ENCODE assay signal across 12 cellular contexts in genomic region chr11:15793032-15793996, GRCh38.
A peak's percentile ranks its signal among the peaks of the same experiment; 100 is the strongest.
DNase-seq lines count a peak whose midpoint lies in the region; ATAC-seq lines count a peak whose summit lies in the region.
"Had no signal": no experiment of that assay in that cellular context is flagged by ENCODE, and none has a peak within 500 bp of the region (broad histone marks: within the 10 kb centered on the region; RNA-seq: fewer than 3 reads in every experiment).

No MANE protein-coding gene starts in this region.

- no peak overlapping the region for H3K9ac ChIP-seq in GM23248

- H3K36me3 ChIP-seq in GM23248 (ENCODE audit: low read depth) (no peaks in the 10 kb centered on the region), H7 (replicated peaks; ENCODE audit: control insufficient read depth, insufficient read depth, low read length) (no peaks in the 10 kb centered on the region)

- no peak overlapping the region for H3K4me2 ChIP-seq in GM23248 (ENCODE audit: unreplicated experiment)

- H3K4me1 ChIP-seq in GM23248 (ENCODE audit: insufficient read depth), result no peaks in the 10 kb centered on the region

- H2AFZ ChIP-seq in GM23248, result no peak overlapping the region

- no peaks in the 10 kb centered on the region for H3K9me3 ChIP-seq in GM23248 (ENCODE audit: low read depth)

- DNase-seq in GM23248 (peak; percentile 64), T1000 (lab: John Stamatoyannopoulos, UW) (peak; percentile 15), fibroblast of gingiva (ENCODE audit: low read depth) (peak; percentile 15), renal cortical epithelial cell (ENCODE audit: low read depth) (peak; percentile 65), H7 (no peak)
- DNase-seq in activated T-cell treated with anti-CD3 and anti-CD28 coated beads, Interleukin-2, amount 50 U/mL, for 1 hour, result no peak
- DNase-seq: amniotic stem cell; CD4-positive, alpha-beta T cell had no signal

- 29 to 32% methylated on average over 5 of the region's 5 CpGs for WGBS in GM23248 (ENCODE audit: low coverage in 1 of 2, low lambda C conversion rate in 2 of 2, missing lambda C conversion rate in 2 of 2), 2 experiments

- ATAC-seq in HG03520 (IDR thresholded peaks at IDR 0.05; ENCODE audit: unreplicated experiment) (no peak), GM18909 (IDR thresholded peaks at IDR 0.05; ENCODE audit: poor library complexity, unreplicated experiment) (no peak)

- H3K27me3 ChIP-seq in GM23248 (replicated peaks; ENCODE audit: insufficient read depth) (no peaks in the 10 kb centered on the region), H7 (ENCODE audit: control insufficient read depth, insufficient read depth, low read length) (no peaks in the 10 kb centered on the region)

- no peaks in the 10 kb centered on the region for H4K20me1 ChIP-seq in GM23248 (ENCODE audit: insufficient read depth)

- peak overlapping the region; percentile 73 for H3K27ac ChIP-seq in GM23248
- H3K27ac ChIP-seq: HL-60, VCaP had no signal

- H3K9me2 ChIP-seq in GM23248 (ENCODE audit: insufficient read depth), result no peaks in the 10 kb centered on the region

- H3K79me2 ChIP-seq in GM23248 (ENCODE audit: insufficient read depth), result no peaks in the 10 kb centered on the region

- in situ Hi-C loops in GM23248 (cut with MboI), result no loop called here

- H3K4me3 ChIP-seq in GM23248 (no peak overlapping the region), H7 (ENCODE audit: insufficient read depth, low read depth, low read length) (no peak overlapping the region)

- peaks cover 12% of the 10 kb centered on the region; the same call in 1 of the 2 replicates for H3F3A ChIP-seq in GM23248 (ENCODE audit: insufficient read depth)

Comparison
In these comparisons a context has a peak if more than half of its experiments do, and no peak if none do; other contexts are left out.
1. DNase-seq: peak in GM23248 (single experiment), T1000 (single experiment), fibroblast of gingiva (single experiment) and renal cortical epithelial cell (single experiment); none in activated T-cell treated with anti-CD3 and anti-CD28 coated beads, Interleukin-2, amount 50 U/mL, for 1 hour (single experiment) and H7 (single experiment).